In the genomic region with DNA sequence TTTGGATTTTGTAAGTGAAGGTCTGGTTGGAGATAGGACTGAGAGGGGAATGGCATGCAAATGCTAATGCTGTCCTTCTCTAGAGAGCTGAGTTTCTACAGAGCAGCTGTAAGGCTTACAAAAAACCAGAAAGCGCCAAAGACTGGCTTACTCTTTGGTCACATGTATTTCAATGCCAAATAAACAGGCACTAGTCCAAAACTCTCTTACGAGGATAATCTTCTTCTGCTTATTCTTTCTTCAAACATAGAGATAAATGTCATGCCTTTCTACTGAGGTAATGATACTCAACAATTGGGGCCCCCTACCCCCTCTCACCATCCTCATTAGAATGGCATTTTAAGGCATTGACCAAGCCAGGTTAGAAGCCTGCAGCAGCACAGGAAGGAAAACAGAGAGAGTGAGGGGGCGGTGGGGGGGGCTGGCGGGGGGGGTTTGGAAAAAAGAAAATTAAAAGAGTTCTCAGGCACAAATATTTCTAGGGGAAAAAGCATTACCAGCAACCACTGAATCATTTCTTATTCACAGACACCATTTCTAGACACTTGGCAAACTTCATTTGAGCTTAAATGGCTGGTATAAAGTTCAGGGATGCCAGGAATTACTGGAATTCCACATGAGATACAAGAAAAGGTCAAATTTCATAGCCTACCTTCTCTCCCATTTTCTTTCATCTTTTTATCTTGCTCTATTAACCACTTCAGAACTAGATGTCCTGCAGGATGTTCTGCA, we compare ENCODE assay signal across 9 cellular contexts. TPM values are rescaled to one million over a fixed set of nuclear protein-coding genes. Genes with fewer than 3 reads are reported as not detected.
DNase-seq lines count a peak whose midpoint lies in the region; ATAC-seq and TF ChIP-seq lines count a peak whose summit lies in the region.
"Had no signal": no experiment of that assay in that cellular context is flagged by ENCODE, and none has a peak within 500 bp of the region (broad histone marks: within the 10 kb centered on the region; RNA-seq: fewer than 3 reads in every experiment).

No MANE protein-coding gene starts in this region.

- H3K27ac ChIP-seq in HUES6 (ENCODE audit: low read depth, low read length) (peak overlapping the region; percentile 88), thyroid gland (peak overlapping the region; percentile 21 to 69 (median 61))

- H3K9me3 ChIP-seq in HUES6 (ENCODE audit: control insufficient read depth, insufficient read depth, low read depth, low read length) (no peaks in the 10 kb centered on the region), thyroid gland (no peaks in the 10 kb centered on the region)

- H3K4me1 ChIP-seq in HUES6 (ENCODE audit: control insufficient read depth, insufficient read depth, low read length) (peaks cover 58% of the 10 kb centered on the region), thyroid gland (peaks cover 10 to 17% of the 10 kb centered on the region in 2 donors)

- DNase-seq in dermis blood vessel endothelial cell (peak; percentile 72), left lobe of liver (ENCODE audit: low spot score) (no peak), thyroid gland (peak in 1 of 2 donors; percentile 5), DMS153 treated with DMSO at 0.1 percent for 48 hours (lab: John Stamatoyannopoulos, UW; ENCODE audit: unreplicated experiment) (no peak), DMS79 (lab: John Stamatoyannopoulos, UW) (no peak), NCI-H2081 treated with DMSO at 0.1 percent for 48 hours (lab: John Stamatoyannopoulos, UW) (no peak)

- H3K9ac ChIP-seq in HUES6 (ENCODE audit: low read length), result peak overlapping the region; percentile 43

- H3K4me3 ChIP-seq in HUES6 (ENCODE audit: low read depth, low read length) (peak overlapping the region; percentile 31; the same call in 1 of the 2 replicates), thyroid gland (replicated peaks in 1 of 3) (no peak overlapping the region)

- peaks cover 61% of the 10 kb centered on the region for H3K36me3 ChIP-seq in HUES6 (ENCODE audit: control insufficient read depth, insufficient read depth, low read length)
- H3K36me3 ChIP-seq in thyroid gland, result peaks cover 3 to 6% of the 10 kb centered on the region in 2 donors

- H3K27me3 ChIP-seq in HUES6 (ENCODE audit: control insufficient read depth, insufficient read depth, low read length) (no peaks in the 10 kb centered on the region), thyroid gland (no peaks in the 10 kb centered on the region)

- TF ChIP-seq POLR2A in thyroid gland (IDR thresholded peaks at IDR 0.05), result peak in 1 of 2 donors; percentile 13

- intact Hi-C loops in thyroid gland (cut with DNase I), result no loop called here

- peak; percentile 87 for ATAC-seq in left lobe of liver
- no peak for ATAC-seq in GM19397 (IDR thresholded peaks at IDR 0.05; ENCODE audit: unreplicated experiment)
- ATAC-seq: stimulated activated effector memory CD8-positive, alpha-beta T cell treated with anti-CD3 and anti-CD28 coated beads, Interleukin-12 subunit alpha, Interleukin-12 subunit beta, amount 100 ng/mL, for 72 hours had no signal

- TF ChIP-seq CTCF in thyroid gland (IDR thresholded peaks at IDR 0.05), result no peak

- WGBS in thyroid gland, 2 donors, result 32 to 33% methylated on average over 4 of the region's 4 CpGs

RNA-seq across cellular contexts. Expression of gene PUM3, which starts 34.0 kb away (rescaled TPM):
- total RNA-seq in dermis blood vessel endothelial cell (41.7 and 53.7 TPM in 2 replicates), left lobe of liver (8.1 TPM), thyroid gland (10 to 100 TPM; 27.3 to 55.9 (median 30.1) TPM)
